In genomic region chr7:117210908-117211307, GRCh38 we compare ENCODE assay signal across 26 cellular contexts.
"Had no signal": no experiment of that assay in that cellular context is flagged by ENCODE, and none has a peak within 500 bp of the region (broad histone marks: within the 10 kb centered on the region; RNA-seq: fewer than 3 reads in every experiment).

No MANE protein-coding gene starts in this region.

- H3K4me2 ChIP-seq: hepatocyte, neural progenitor cell, smooth muscle cell had no signal

- DNase-seq: effector memory CD8-positive, alpha-beta T cell; head of caudate nucleus; kidney; mesendoderm; midbrain; naive thymus-derived CD4-positive, alpha-beta T cell; stimulated activated CD4-positive, alpha-beta T cell treated with anti-CD3 and anti-CD28 coated beads, Interleukin-12 subunit alpha, Interleukin-12 subunit beta, amount 100 ng/mL, for 4 hours; stimulated activated CD4-positive, alpha-beta T cell treated with anti-CD3 and anti-CD28 coated beads, Interleukin-1b, Interleukin-23, amount 100 ng/mL, for 48 hours; stimulated activated CD4-positive, alpha-beta T cell treated with anti-CD3 and anti-CD28 coated beads, Interleukin-4, amount 100 ng/mL, for 1 hour; stimulated activated CD8-positive, alpha-beta memory T cell treated with anti-CD3 and anti-CD28 coated beads, Interleukin-4, amount 100 ng/mL, for 48 hours; stimulated activated naive CD4-positive, alpha-beta T cell; stomach; thyroid gland; trophoblast cell had no signal

- H3K9me3 ChIP-seq: prostate gland, right atrium auricular region, stomach, thyroid gland, vagina had no signal

- H3K36me3 ChIP-seq: neural progenitor cell, prostate gland, thyroid gland had no signal

- ATAC-seq: effector memory CD8-positive, alpha-beta T cell; left lobe of liver; naive thymus-derived CD4-positive, alpha-beta T cell; sciatic nerve had no signal

- H3K9me3 Mint-ChIP-seq: effector memory CD8-positive, alpha-beta T cell; naive thymus-derived CD4-positive, alpha-beta T cell; nephron; neural progenitor cell had no signal

- H3K27me3 Mint-ChIP-seq: effector memory CD8-positive, alpha-beta T cell; naive thymus-derived CD4-positive, alpha-beta T cell had no signal

- H3K9ac ChIP-seq: neural progenitor cell had no signal

- FAIRE-seq: endometrium, frontal cortex, kidney had no signal

- H3K36me3 Mint-ChIP-seq: naive thymus-derived CD4-positive, alpha-beta T cell had no signal

- H3K4me3 ChIP-seq: coronary artery, hepatocyte, neural progenitor cell, prostate gland, right atrium auricular region, smooth muscle cell, stomach, thyroid gland, vagina had no signal

- H3K79me2 ChIP-seq: hepatocyte had no signal

- H3K4me1 Mint-ChIP-seq: naive thymus-derived CD4-positive, alpha-beta T cell; neural progenitor cell had no signal

- H3K4me1 ChIP-seq: neural progenitor cell, prostate gland, right atrium auricular region, stomach, thyroid gland, vagina had no signal

- H3K27ac ChIP-seq: coronary artery, hepatocyte, neural progenitor cell, prostate gland, right atrium auricular region, stomach, thyroid gland, vagina had no signal

- H3K4me3 Mint-ChIP-seq: effector memory CD8-positive, alpha-beta T cell; naive thymus-derived CD4-positive, alpha-beta T cell; nephron; neural progenitor cell had no signal

- H3K27ac Mint-ChIP-seq: effector memory CD8-positive, alpha-beta T cell; naive thymus-derived CD4-positive, alpha-beta T cell; nephron; neural progenitor cell had no signal

- H2AFZ ChIP-seq: hepatocyte, neural progenitor cell had no signal

- H3K27me3 ChIP-seq: hepatocyte, neural progenitor cell, right atrium auricular region, stomach, thyroid gland, vagina had no signal
